In genomic region chr12:1935700-1936378, GRCh38 we compare ENCODE assay signal across 14 cellular contexts. TPM values are rescaled to one million over a fixed set of nuclear protein-coding genes. Genes with fewer than 3 reads are reported as not detected.
A peak's percentile ranks its signal among the peaks of the same experiment; 100 is the strongest.
DNase-seq lines count a peak whose midpoint lies in the region; ATAC-seq and TF ChIP-seq lines count a peak whose summit lies in the region.
"Had no signal": no experiment of that assay in that cellular context is flagged by ENCODE, and none has a peak within 500 bp of the region (broad histone marks: within the 10 kb centered on the region; RNA-seq: fewer than 3 reads in every experiment).

No MANE protein-coding gene starts in this region.

- peak; percentile 75 for DNase-seq in NCI-H2171 (lab: John Stamatoyannopoulos, UW)
- DNase-seq in ecto neural progenitor cell (ENCODE audit: low spot score) = peak; percentile 43
- DNase-seq in thoracic aorta (ENCODE audit: low spot score) = no peak
- no peak for DNase-seq in HUDEP-2 (lab: John Stamatoyannopoulos, UW; ENCODE audit: unreplicated experiment in 76 of 76)
- DNase-seq in SKM-1 (lab: John Stamatoyannopoulos, UW; ENCODE audit: unreplicated experiment) = no peak
- DNase-seq: activated CD8-positive, alpha-beta T cell treated with anti-CD3 and anti-CD28 coated beads for 36 hours; activated naive CD4-positive, alpha-beta T cell treated with anti-CD3 and anti-CD28 coated beads, Interleukin-2, amount 10 ng/mL, durations not matched to agents 7 days and 5 days; MM.1S; stimulated activated naive B cell treated with anti-CD40 and anti-IgM and Interleukin-4, amounts not matched to agents 10 μg/mL and 1 μg/mL and 100 μg/mL, for 72 hours had no signal

- H3K9me3 ChIP-seq in muscle layer of colon (ENCODE audit: low read length) (no peaks in the 10 kb centered on the region), thoracic aorta (no peaks in the 10 kb centered on the region)

- H3K27me3 ChIP-seq in muscle layer of colon (ENCODE audit: control insufficient read depth in 1 of 2, insufficient read depth in 2 of 2, low read length in 2 of 2) (no peaks in the 10 kb centered on the region), thoracic aorta (replicated peaks; ENCODE audit: insufficient read depth) (no peaks in the 10 kb centered on the region)

- H3K9ac ChIP-seq in muscle layer of colon (ENCODE audit: low read length) = peak overlapping the region; percentile 26

- H3K27ac ChIP-seq in muscle layer of colon (ENCODE audit: low read depth, low read length) (peak overlapping the region; percentile 79), thoracic aorta (peak overlapping the region; percentile 87 to 88)
- H3K27ac ChIP-seq: HL-60, PC-9 had no signal

- H3K4me3 ChIP-seq in muscle layer of colon (ENCODE audit: low read depth in 1 of 2, low read length in 2 of 2) (peak overlapping the region in 1 of 2 donors; percentile 22), thoracic aorta (peak overlapping the region; percentile 58)
- H3K4me3 ChIP-seq: PC-9 had no signal

- ATAC-seq in thoracic aorta (ENCODE audit: insufficient number of reproducible peaks, low FRiP score, low read depth) (peak; percentile 6), GM21390 (IDR thresholded peaks at IDR 0.05; ENCODE audit: unreplicated experiment) (no peak), HG03045 (IDR thresholded peaks at IDR 0.05; ENCODE audit: unreplicated experiment) (no peak)
- ATAC-seq: activated CD8-positive, alpha-beta T cell treated with anti-CD3 and anti-CD28 coated beads for 36 hours; stimulated activated naive B cell treated with anti-CD40 and anti-IgM and Interleukin-4, amounts not matched to agents 10 μg/mL and 1 μg/mL and 100 μg/mL, for 72 hours had no signal

- peaks cover 12% of the 10 kb centered on the region for H3K36me3 ChIP-seq in muscle layer of colon (ENCODE audit: insufficient read depth, low read length)
- no peaks in the 10 kb centered on the region for H3K36me3 ChIP-seq in thoracic aorta

- no peak for TF ChIP-seq CTCF in thoracic aorta (IDR thresholded peaks at IDR 0.05)

- H3K4me1 ChIP-seq in muscle layer of colon (ENCODE audit: insufficient read depth, low read length) (peaks cover 81% of the 10 kb centered on the region), thoracic aorta (ENCODE audit: control insufficient read depth in 1 of 2, low read depth in 2 of 2) (peaks cover 13 to 81% of the 10 kb centered on the region in 2 donors)

RNA-seq across cellular contexts. Expression of gene CACNA2D4, which starts 17.4 kb away (rescaled TPM):
- 10 to 100 TPM in 1 of 2 donors, 1 to 10 TPM in 1; 8.7 to 12.3 TPM for total RNA-seq in thoracic aorta
- total RNA-seq: PC-9 had no signal

Comparison
In these comparisons a context has a peak if more than half of its experiments do, and no peak if none do; other contexts are left out.
1. DNase-seq: peak in NCI-H2171 (single experiment) and ecto neural progenitor cell (single experiment); none in thoracic aorta (single experiment), HUDEP-2 (0 of 76) and SKM-1 (single experiment).